Comparison of ENCODE assay signal across 1 cellular context in the genomic region with DNA sequence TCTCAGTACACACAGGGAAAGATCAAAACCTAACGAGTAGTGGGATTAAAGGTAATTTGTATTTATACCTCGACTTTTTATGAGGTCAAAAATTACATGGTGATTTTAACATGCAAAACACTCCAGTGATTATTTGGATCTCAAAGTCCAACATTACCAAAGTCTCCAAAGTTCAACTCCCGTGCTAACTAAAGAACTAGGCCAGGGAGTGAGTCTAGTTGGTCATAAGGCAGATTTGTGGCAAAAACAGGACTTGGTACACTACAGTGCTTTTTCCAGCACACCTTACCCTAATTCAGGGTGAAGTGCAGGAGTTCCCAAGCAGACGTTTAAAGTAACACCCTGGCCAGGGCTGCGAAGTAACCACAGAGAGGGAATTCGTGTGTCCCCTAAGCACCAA.
TF ChIP-seq lines count a peak whose summit lies in the region.

No MANE protein-coding gene starts in this region.

TF ChIP-seq in neural cell, 6 proteins besides CTCF, POLR2A, EP300 and RAD21 (continued from another document):
- TF ChIP-seq, protein P1, sequence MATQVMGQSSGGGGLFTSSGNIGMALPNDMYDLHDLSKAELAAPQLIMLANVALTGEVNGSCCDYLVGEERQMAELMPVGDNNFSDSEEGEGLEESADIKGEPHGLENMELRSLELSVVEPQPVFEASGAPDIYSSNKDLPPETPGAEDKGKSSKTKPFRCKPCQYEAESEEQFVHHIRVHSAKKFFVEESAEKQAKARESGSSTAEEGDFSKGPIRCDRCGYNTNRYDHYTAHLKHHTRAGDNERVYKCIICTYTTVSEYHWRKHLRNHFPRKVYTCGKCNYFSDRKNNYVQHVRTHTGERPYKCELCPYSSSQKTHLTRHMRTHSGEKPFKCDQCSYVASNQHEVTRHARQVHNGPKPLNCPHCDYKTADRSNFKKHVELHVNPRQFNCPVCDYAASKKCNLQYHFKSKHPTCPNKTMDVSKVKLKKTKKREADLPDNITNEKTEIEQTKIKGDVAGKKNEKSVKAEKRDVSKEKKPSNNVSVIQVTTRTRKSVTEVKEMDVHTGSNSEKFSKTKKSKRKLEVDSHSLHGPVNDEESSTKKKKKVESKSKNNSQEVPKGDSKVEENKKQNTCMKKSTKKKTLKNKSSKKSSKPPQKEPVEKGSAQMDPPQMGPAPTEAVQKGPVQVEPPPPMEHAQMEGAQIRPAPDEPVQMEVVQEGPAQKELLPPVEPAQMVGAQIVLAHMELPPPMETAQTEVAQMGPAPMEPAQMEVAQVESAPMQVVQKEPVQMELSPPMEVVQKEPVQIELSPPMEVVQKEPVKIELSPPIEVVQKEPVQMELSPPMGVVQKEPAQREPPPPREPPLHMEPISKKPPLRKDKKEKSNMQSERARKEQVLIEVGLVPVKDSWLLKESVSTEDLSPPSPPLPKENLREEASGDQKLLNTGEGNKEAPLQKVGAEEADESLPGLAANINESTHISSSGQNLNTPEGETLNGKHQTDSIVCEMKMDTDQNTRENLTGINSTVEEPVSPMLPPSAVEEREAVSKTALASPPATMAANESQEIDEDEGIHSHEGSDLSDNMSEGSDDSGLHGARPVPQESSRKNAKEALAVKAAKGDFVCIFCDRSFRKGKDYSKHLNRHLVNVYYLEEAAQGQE (IDR thresholded peaks at IDR 0.05; ENCODE audit: borderline replicate concordance) = no peak
